ENCODE assay signal across 8 cellular contexts in the genomic region with DNA sequence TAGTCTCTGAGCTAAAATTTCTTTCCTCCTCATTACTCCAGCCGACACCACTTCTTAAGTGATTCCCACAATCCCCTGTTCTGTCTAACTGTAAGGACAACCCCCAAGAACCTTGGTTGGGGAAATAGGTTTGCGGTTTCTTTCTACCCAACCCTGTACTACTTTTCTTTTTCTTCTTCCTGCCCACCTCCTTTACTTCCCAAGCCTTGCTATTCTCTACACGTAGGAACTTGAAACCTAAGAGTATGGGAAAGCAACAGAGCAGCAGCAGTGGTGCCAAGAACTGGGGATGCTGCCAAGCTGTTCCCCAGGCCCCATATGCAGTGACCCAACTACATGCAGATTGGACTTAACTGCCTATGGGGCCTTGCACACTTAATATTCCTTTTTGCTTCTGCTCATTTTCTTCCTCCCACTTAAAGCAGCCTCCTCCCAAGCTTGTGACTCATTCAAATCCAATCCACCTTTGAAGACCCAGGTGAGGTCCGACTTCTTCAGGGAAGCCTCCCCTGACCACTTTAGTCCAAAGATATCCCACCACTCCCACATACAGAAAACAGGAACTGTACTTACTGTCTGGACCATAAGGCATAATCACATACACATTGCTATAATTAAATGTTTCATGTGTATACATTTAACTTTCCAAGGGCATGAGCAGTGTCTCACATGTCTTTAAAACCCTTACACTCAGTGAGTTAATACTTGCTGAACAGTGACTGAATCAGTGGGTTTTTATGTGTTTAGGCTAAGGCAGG. TPM values are rescaled to one million over a fixed set of nuclear protein-coding genes. Genes with fewer than 3 reads are reported as not detected.
DNase-seq lines count a peak whose midpoint lies in the region; ATAC-seq and TF ChIP-seq lines count a peak whose summit lies in the region.

No MANE protein-coding gene starts in this region.

- no peaks in the 10 kb centered on the region for H3K9me3 Mint-ChIP-seq in activated CD4-positive, alpha-beta memory T cell treated with anti-CD3 and anti-CD28 coated beads, Interleukin-2, amount 10 ng/mL, durations not matched to agents 7 days and 5 days

- CTCF ChIA-PET in activated CD4-positive, alpha-beta memory T cell treated with anti-CD3 and anti-CD28 coated beads, Interleukin-2, amount 10 ng/mL, durations not matched to agents 7 days and 5 days (lab: Charles Lee), result no interaction called here

- peaks cover 0 to 39% (median 24%) of the 10 kb centered on the region in 9 donors for H3K4me1 ChIP-seq in heart right ventricle
- peaks cover 32% of the 10 kb centered on the region for H3K4me1 ChIP-seq in vagina

- peaks cover 0 to 8% (median 0%) of the 10 kb centered on the region in 7 donors for H3K27me3 ChIP-seq in heart right ventricle
- no peaks in the 10 kb centered on the region for H3K27me3 ChIP-seq in vagina

- H3K27ac Mint-ChIP-seq in activated CD4-positive, alpha-beta memory T cell treated with anti-CD3 and anti-CD28 coated beads, Interleukin-2, amount 10 ng/mL, durations not matched to agents 7 days and 5 days, result peak overlapping the region; percentile 77

- DNase-seq in heart right ventricle (no peak), cardiac septum (ENCODE audit: low spot score) (no peak), iris pigment epithelial cell (ENCODE audit: low read depth) (peak; percentile 44), vagina (ENCODE audit: extremely low spot score in 2 of 2) (no peak), retina (no peak), NCI-H226 (no peak), GM19238 (ENCODE audit: insufficient read length, low spot score) (no peak)
- no peak for DNase-seq in activated CD4-positive, alpha-beta memory T cell treated with anti-CD3 and anti-CD28 coated beads, Interleukin-2, amount 10 ng/mL, durations not matched to agents 7 days and 5 days

- WGBS in heart right ventricle, 2 donors, result 35 to 37% methylated on average over 4 of the region's 4 CpGs

- H3K9me3 ChIP-seq in heart right ventricle (no peaks in the 10 kb centered on the region), vagina (no peaks in the 10 kb centered on the region)

- TF ChIP-seq CTCF in heart right ventricle (IDR thresholded peaks at IDR 0.05), result no peak
- TF ChIP-seq CTCF in vagina (IDR thresholded peaks at IDR 0.05), result no peak

- H3K27ac ChIP-seq in heart right ventricle (peak overlapping the region in 2 of 10 donors; percentile 88 to 92), vagina (no peak overlapping the region)

- H3K4me3 ChIP-seq in heart right ventricle, result peak overlapping the region in 9 of 10 donors; percentile 57 to 93 (median 79)
- H3K4me3 ChIP-seq in vagina, result peak overlapping the region; percentile 68 to 76

- POLR2A ChIA-PET in activated CD4-positive, alpha-beta memory T cell treated with anti-CD3 and anti-CD28 coated beads, Interleukin-2, amount 10 ng/mL, durations not matched to agents 7 days and 5 days (lab: Charles Lee), result interaction anchor here (1.0 to 3.2 kb wide), 6 partner anchors 10 to 495 kb away, joined by 4 to 34 read pairs (median 8); a partner anchor contains a TSS

- H3K36me3 Mint-ChIP-seq in activated CD4-positive, alpha-beta memory T cell treated with anti-CD3 and anti-CD28 coated beads, Interleukin-2, amount 10 ng/mL, durations not matched to agents 7 days and 5 days (ENCODE audit: low read depth), result peaks cover 34% of the 10 kb centered on the region

- intact Hi-C loops in heart right ventricle (cut with DNase I) (loop anchor here in 3 of 10 donors (5.0 to 10.0 kb wide), 3 partner anchors 137 to 497 kb away; a partner anchor contains a TSS), cardiac septum (cut with DNase I) (loop anchor here (5.0 kb wide), 1 partner anchor 139 kb away; a partner anchor contains a TSS), vagina (cut with DNase I) (no loop called here)

- no peak for TF ChIP-seq POLR2A in vagina (IDR thresholded peaks at IDR 0.05)

- peak overlapping the region; percentile 77 for H3K4me3 Mint-ChIP-seq in activated CD4-positive, alpha-beta memory T cell treated with anti-CD3 and anti-CD28 coated beads, Interleukin-2, amount 10 ng/mL, durations not matched to agents 7 days and 5 days

- peaks cover 55% of the 10 kb centered on the region for H3K4me1 Mint-ChIP-seq in activated CD4-positive, alpha-beta memory T cell treated with anti-CD3 and anti-CD28 coated beads, Interleukin-2, amount 10 ng/mL, durations not matched to agents 7 days and 5 days

- peaks cover 0 to 4% (median 0%) of the 10 kb centered on the region in 9 donors for H3K36me3 ChIP-seq in heart right ventricle
- H3K36me3 ChIP-seq in vagina, result no peaks in the 10 kb centered on the region

- no peaks in the 10 kb centered on the region for H3K27me3 Mint-ChIP-seq in activated CD4-positive, alpha-beta memory T cell treated with anti-CD3 and anti-CD28 coated beads, Interleukin-2, amount 10 ng/mL, durations not matched to agents 7 days and 5 days

- no peak for ATAC-seq in heart right ventricle

RNA-seq across cellular contexts. Expression of a gene that starts 1.7 kb away (rescaled TPM):
- 1 to 10 TPM; 4.2 to 9.4 (median 6.7) TPM for total RNA-seq in heart right ventricle
- 1 to 10 TPM; 1.7 to 4.8 TPM for polyA plus RNA-seq in heart right ventricle
- 7.0 TPM for total RNA-seq in cardiac septum
- 1 to 10 TPM; 8.0 to 8.5 TPM for total RNA-seq in activated CD4-positive, alpha-beta memory T cell treated with anti-CD3 and anti-CD28 coated beads, Interleukin-2, amount 10 ng/mL, durations not matched to agents 7 days and 5 days
- total RNA-seq in vagina, result 13.5 TPM
